21 cellular contexts compared by ENCODE assay signal in the genomic region with DNA sequence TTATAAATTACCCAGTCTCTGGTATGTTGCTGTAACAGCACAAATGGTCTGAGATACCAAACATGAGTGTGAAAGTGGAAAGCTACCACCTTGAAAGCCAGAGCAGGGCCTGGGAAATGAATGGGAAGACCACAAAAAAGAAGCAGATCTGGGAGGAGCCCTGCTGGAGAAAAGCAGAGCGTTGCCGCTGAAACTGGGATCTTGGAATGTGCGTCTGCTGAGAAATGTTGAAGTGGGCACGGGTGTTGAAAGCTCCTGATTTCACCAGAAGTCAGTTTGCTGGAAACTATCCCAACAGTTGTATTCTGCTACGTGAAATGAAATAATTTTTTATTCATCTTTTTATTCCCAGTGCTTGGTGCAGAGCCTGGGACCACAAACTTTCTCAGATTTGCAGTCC. TPM values are rescaled to one million over a fixed set of nuclear protein-coding genes. Genes with fewer than 3 reads are reported as not detected.
DNase-seq lines count a peak whose midpoint lies in the region; ATAC-seq and TF ChIP-seq lines count a peak whose summit lies in the region.
"Had no signal": no experiment of that assay in that cellular context is flagged by ENCODE, and none has a peak within 500 bp of the region (broad histone marks: within the 10 kb centered on the region; RNA-seq: fewer than 3 reads in every experiment).

No MANE protein-coding gene starts in this region.

- no peaks in the 10 kb centered on the region for H3K27me3 Mint-ChIP-seq in WTC11 (ENCODE audit: low read depth)
- no peaks in the 10 kb centered on the region for H3K27me3 Mint-ChIP-seq in progenitor cell of endocrine pancreas
- peaks cover 10% of the 10 kb centered on the region for H3K27me3 Mint-ChIP-seq in T-helper 2 cell treated with Interferon-gamma antibody and Interleukin-4, amounts not matched to agents 5 μg/mL and 100 μg/mL, for 36 hours (ENCODE audit: low read depth)
- H3K27me3 Mint-ChIP-seq: brain had no signal

- no peaks in the 10 kb centered on the region for H3K9me3 Mint-ChIP-seq in WTC11
- H3K9me3 Mint-ChIP-seq in progenitor cell of endocrine pancreas (ENCODE audit: low read depth) = no peaks in the 10 kb centered on the region
- H3K9me3 Mint-ChIP-seq in T-helper 2 cell treated with Interferon-gamma antibody and Interleukin-4, amounts not matched to agents 5 μg/mL and 100 μg/mL, for 36 hours = no peaks in the 10 kb centered on the region
- H3K9me3 Mint-ChIP-seq: activated naive CD8-positive, alpha-beta T cell treated with anti-CD3 and anti-CD28 coated beads, Interleukin-2, amount 50 U/mL, for 24 hours; endodermal cell had no signal

- H3K4me3 Mint-ChIP-seq in WTC11 (no peak overlapping the region), progenitor cell of endocrine pancreas (ENCODE audit: low read depth) (no peak overlapping the region)
- H3K4me3 Mint-ChIP-seq in T-helper 2 cell treated with Interferon-gamma antibody and Interleukin-4, amounts not matched to agents 5 μg/mL and 100 μg/mL, for 36 hours = no peak overlapping the region
- H3K4me3 Mint-ChIP-seq: activated naive CD8-positive, alpha-beta T cell treated with anti-CD3 and anti-CD28 coated beads, Interleukin-2, amount 50 U/mL, for 24 hours; brain; CD14-positive monocyte; endodermal cell had no signal

- peak; percentile 48 for DNase-seq in AG10803 (ENCODE audit: low read depth)
- no peak for DNase-seq in WTC11 (ENCODE audit: low spot score)
- DNase-seq in foreskin keratinocyte = no peak
- DNase-seq in omental fat pad (ENCODE audit: low spot score) = no peak
- DNase-seq in vagina (ENCODE audit: extremely low spot score in 2 of 2) = no peak
- no peak for DNase-seq in progenitor cell of endocrine pancreas (ENCODE audit: low spot score, unreplicated experiment)
- no peak for DNase-seq in T-helper 2 cell treated with Interferon-gamma antibody and Interleukin-4, amounts not matched to agents 5 μg/mL and 100 μg/mL, for 36 hours (ENCODE audit: low spot score)
- DNase-seq: ACHN; activated CD4-positive, alpha-beta T cell treated with anti-CD3 and anti-CD28 coated beads, Interleukin-2, amount 50 U/mL, for 48 hours; activated CD4-positive, CD25-positive, alpha-beta regulatory T cell; activated effector memory CD4-positive, alpha-beta T cell treated with anti-CD3 and anti-CD28 coated beads, Interleukin-2, amount 50 U/mL, for 16 hours; activated naive CD8-positive, alpha-beta T cell treated with anti-CD3 and anti-CD28 coated beads, Interleukin-2, amount 50 U/mL, for 24 hours; cortex of kidney; endodermal cell; glutamatergic neuron; KG1; left ventricle myocardium inferior; NCI-H146 had no signal

- H3K4me3 ChIP-seq in AG10803 (ENCODE audit: low read length) = no peak overlapping the region
- H3K4me3 ChIP-seq in vagina = no peak overlapping the region
- H3K4me3 ChIP-seq: left ventricle myocardium inferior had no signal

- H3K27me3 ChIP-seq in foreskin keratinocyte = no peaks in the 10 kb centered on the region
- no peaks in the 10 kb centered on the region for H3K27me3 ChIP-seq in vagina

- POLR2A ChIA-PET in WTC11 (lab: Charles Lee) = no interaction called here

- no peak for TF ChIP-seq CTCF in AG10803 (conservative IDR thresholded peaks at IDR 0.05; ENCODE audit: low read length)
- TF ChIP-seq CTCF in WTC11 (IDR thresholded peaks at IDR 0.05) = no peak
- no peak for TF ChIP-seq CTCF in foreskin keratinocyte (conservative IDR thresholded peaks at IDR 0.05)
- TF ChIP-seq CTCF in omental fat pad (IDR thresholded peaks at IDR 0.05) = no peak
- TF ChIP-seq CTCF in vagina (IDR thresholded peaks at IDR 0.05) = no peak
- no peak for TF ChIP-seq CTCF in progenitor cell of endocrine pancreas (IDR thresholded peaks at IDR 0.05; ENCODE audit: unreplicated experiment)

- H3K4me1 Mint-ChIP-seq in WTC11 (peaks cover 7% of the 10 kb centered on the region), progenitor cell of endocrine pancreas (ENCODE audit: low read depth) (peaks cover 6% of the 10 kb centered on the region)
- peaks cover 4% of the 10 kb centered on the region for H3K4me1 Mint-ChIP-seq in T-helper 2 cell treated with Interferon-gamma antibody and Interleukin-4, amounts not matched to agents 5 μg/mL and 100 μg/mL, for 36 hours (ENCODE audit: low read depth)
- H3K4me1 Mint-ChIP-seq: activated naive CD8-positive, alpha-beta T cell treated with anti-CD3 and anti-CD28 coated beads, Interleukin-2, amount 50 U/mL, for 24 hours; CD14-positive monocyte; endodermal cell had no signal

- TF ChIP-seq POLR2A in vagina (IDR thresholded peaks at IDR 0.05) = no peak

- H3K27ac ChIP-seq in foreskin keratinocyte = peak overlapping the region; percentile 83
- H3K27ac ChIP-seq in vagina = no peak overlapping the region
- H3K27ac ChIP-seq: left ventricle myocardium inferior had no signal

- no peak overlapping the region for H3K27ac Mint-ChIP-seq in WTC11
- no peak overlapping the region for H3K27ac Mint-ChIP-seq in progenitor cell of endocrine pancreas
- no peak overlapping the region for H3K27ac Mint-ChIP-seq in T-helper 2 cell treated with Interferon-gamma antibody and Interleukin-4, amounts not matched to agents 5 μg/mL and 100 μg/mL, for 36 hours
- H3K27ac Mint-ChIP-seq: activated naive CD8-positive, alpha-beta T cell treated with anti-CD3 and anti-CD28 coated beads, Interleukin-2, amount 50 U/mL, for 24 hours; endodermal cell had no signal

- H3K36me3 ChIP-seq in vagina = no peaks in the 10 kb centered on the region
- H3K36me3 ChIP-seq: left ventricle myocardium inferior had no signal

- H3K36me3 Mint-ChIP-seq in WTC11 = no peaks in the 10 kb centered on the region
- H3K36me3 Mint-ChIP-seq in progenitor cell of endocrine pancreas (ENCODE audit: insufficient read depth) = no peaks in the 10 kb centered on the region
- no peaks in the 10 kb centered on the region for H3K36me3 Mint-ChIP-seq in T-helper 2 cell treated with Interferon-gamma antibody and Interleukin-4, amounts not matched to agents 5 μg/mL and 100 μg/mL, for 36 hours (ENCODE audit: low read depth)
- H3K36me3 Mint-ChIP-seq: brain, CD14-positive monocyte had no signal

- H3K4me1 ChIP-seq in foreskin keratinocyte = peaks cover 11% of the 10 kb centered on the region
- H3K4me1 ChIP-seq in vagina = no peaks in the 10 kb centered on the region

- 0 out of 2 replicates have a peak, but pooled peaks have one; percentile 22 for ATAC-seq in WTC11
- ATAC-seq in foreskin keratinocyte = no peak
- ATAC-seq in omental fat pad (ENCODE audit: low FRiP score) = peak; percentile 48
- ATAC-seq in HG03097 (IDR thresholded peaks at IDR 0.05; ENCODE audit: low FRiP score, unreplicated experiment) = no peak
- ATAC-seq: activated naive CD8-positive, alpha-beta T cell treated with anti-CD3 and anti-CD28 coated beads, Interleukin-2, amount 50 U/mL, for 24 hours had no signal

- intact Hi-C loops in vagina (cut with DNase I) = no loop called here

- CTCF ChIA-PET in WTC11 (lab: Charles Lee) = no interaction called here

- H3K9me3 ChIP-seq in vagina = no peaks in the 10 kb centered on the region
- H3K9me3 ChIP-seq: left ventricle myocardium inferior had no signal

TF ChIP-seq in WTC11, 78 proteins besides CTCF, POLR2A, EP300 and RAD21 (continues in another document):
- no peak for TF ChIP-seq TEAD4 (CRISPR knock-in tag; IDR thresholded peaks at IDR 0.05)
- TF ChIP-seq FOXP1 (CRISPR knock-in tag; IDR thresholded peaks at IDR 0.05; ENCODE audit: borderline replicate concordance) = no peak
- no peak for TF ChIP-seq ATF6 (CRISPR knock-in tag; IDR thresholded peaks at IDR 0.05)
- TF ChIP-seq ELF4 (CRISPR knock-in tag; IDR thresholded peaks at IDR 0.05; ENCODE audit: low read depth) = no peak
- no peak for TF ChIP-seq ZNF219 (CRISPR knock-in tag; IDR thresholded peaks at IDR 0.05; ENCODE audit: borderline replicate concordance)
- no peak for TF ChIP-seq ZMAT4 (CRISPR knock-in tag; IDR thresholded peaks at IDR 0.05)
- TF ChIP-seq SOX15 (CRISPR knock-in tag; IDR thresholded peaks at IDR 0.05) = no peak
- TF ChIP-seq, protein P1, sequence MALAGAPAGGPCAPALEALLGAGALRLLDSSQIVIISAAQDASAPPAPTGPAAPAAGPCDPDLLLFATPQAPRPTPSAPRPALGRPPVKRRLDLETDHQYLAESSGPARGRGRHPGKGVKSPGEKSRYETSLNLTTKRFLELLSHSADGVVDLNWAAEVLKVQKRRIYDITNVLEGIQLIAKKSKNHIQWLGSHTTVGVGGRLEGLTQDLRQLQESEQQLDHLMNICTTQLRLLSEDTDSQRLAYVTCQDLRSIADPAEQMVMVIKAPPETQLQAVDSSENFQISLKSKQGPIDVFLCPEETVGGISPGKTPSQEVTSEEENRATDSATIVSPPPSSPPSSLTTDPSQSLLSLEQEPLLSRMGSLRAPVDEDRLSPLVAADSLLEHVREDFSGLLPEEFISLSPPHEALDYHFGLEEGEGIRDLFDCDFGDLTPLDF (CRISPR knock-in tag; IDR thresholded peaks at IDR 0.05) = no peak
- TF ChIP-seq GRHL2 (CRISPR knock-in tag; IDR thresholded peaks at IDR 0.05; ENCODE audit: insufficient replicate concordance, severe bottlenecking) = no peak

RNA-seq across cellular contexts. Expression of gene NUDT12, which starts 40.0 kb away (rescaled TPM):
- total RNA-seq in WTC11 (2021) (14.9 to 16.0 TPM (median 15.3 TPM) in 3 replicates), foreskin keratinocyte (12.1 and 12.6 TPM in 2 replicates), omental fat pad (10 to 100 TPM in 1 of 4 donors, 1 to 10 TPM in 3; 3.5 to 14.3 (median 5.8) TPM), vagina (5.9 TPM), progenitor cell of endocrine pancreas (13.0 and 14.5 TPM in 2 replicates)
- 4.3 and 5.7 TPM in 2 replicates for polyA plus RNA-seq in foreskin keratinocyte

Comparison
In these comparisons a context has a peak if more than half of its experiments do, and no peak if none do; other contexts are left out.
1. ATAC-seq: peak in WTC11 (single experiment) and omental fat pad (single experiment); none in foreskin keratinocyte (single experiment) and HG03097 (single experiment).